Comparison of ENCODE assay signal across 1 cellular context in the genomic region with DNA sequence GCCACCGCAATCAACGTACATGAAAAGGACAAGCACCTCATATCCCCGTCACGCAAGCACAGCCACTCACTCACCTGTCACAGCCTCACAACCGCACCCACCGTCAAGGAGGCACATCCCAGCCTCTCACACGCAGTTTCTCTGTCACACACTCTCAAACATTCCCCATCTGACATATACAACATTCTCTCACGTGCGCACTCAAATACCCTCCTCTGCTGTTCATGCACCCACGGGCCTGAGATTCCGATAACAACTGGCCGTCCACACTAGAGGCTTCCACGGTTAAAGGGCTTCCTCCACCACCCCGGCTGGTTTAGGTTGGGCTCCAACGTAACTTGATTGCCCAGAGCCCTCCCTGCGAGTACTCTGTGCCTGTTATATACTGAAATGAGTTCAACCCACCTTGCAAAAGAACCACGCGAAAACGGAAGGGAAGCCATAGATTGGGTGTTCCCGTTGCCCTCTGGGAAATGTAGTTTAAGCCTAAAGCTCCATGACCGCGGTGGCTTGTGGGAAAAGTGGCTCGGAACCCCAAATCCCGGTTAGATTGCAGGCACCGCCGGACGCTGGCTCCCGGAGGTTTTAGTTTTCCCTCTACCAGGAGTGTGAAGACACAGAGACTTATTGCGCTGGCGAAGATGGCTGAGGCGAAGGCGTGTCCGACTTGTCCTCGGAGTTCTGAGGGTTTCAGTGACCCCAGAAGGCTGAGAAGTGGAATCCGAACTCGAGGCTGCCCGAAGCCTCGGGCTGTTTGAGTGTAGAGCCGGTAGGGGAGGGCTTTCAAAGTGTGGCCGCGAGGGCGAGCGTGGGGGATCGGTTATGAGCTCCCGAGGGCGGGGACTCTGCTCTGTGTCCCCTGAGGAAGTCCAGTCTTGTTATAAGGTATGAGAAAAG.
TF ChIP-seq lines count a peak whose summit lies in the region.

A gene (minus strand): TSS at position 448 of the 897 bp plus-strand sequence. CDS start 5,857 bp downstream, outside the sequence.

TF ChIP-seq in K562, 482 proteins besides CTCF, POLR2A, EP300 and RAD21 (continued from another document and continues in another):
- TF ChIP-seq POLR2AphosphoS5 (IDR thresholded peaks at IDR 0.05; ENCODE audit: control insufficient read depth, insufficient read depth, low read depth, low read length) = 0 out of 2 replicates have a peak, but pooled peaks have one; percentile 62
- peak; percentile 43; the same call in 1 of the 2 replicates for TF ChIP-seq PHF8 (IDR thresholded peaks at IDR 0.05; ENCODE audit: borderline replicate concordance, low read length)
- TF ChIP-seq, protein P1, sequence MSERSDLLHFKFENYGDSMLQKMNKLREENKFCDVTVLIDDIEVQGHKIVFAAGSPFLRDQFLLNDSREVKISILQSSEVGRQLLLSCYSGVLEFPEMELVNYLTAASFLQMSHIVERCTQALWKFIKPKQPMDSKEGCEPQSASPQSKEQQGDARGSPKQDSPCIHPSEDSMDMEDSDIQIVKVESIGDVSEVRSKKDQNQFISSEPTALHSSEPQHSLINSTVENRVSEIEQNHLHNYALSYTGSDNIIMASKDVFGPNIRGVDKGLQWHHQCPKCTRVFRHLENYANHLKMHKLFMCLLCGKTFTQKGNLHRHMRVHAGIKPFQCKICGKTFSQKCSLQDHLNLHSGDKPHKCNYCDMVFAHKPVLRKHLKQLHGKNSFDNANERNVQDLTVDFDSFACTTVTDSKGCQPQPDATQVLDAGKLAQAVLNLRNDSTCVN (CRISPR knock-in tag; IDR thresholded peaks at IDR 0.05) = 0 out of 2 replicates have a peak, but pooled peaks have one; percentile 8
- peak; percentile 48 for TF ChIP-seq CEBPB (tag; IDR thresholded peaks at IDR 0.05)
- TF ChIP-seq, protein P2, sequence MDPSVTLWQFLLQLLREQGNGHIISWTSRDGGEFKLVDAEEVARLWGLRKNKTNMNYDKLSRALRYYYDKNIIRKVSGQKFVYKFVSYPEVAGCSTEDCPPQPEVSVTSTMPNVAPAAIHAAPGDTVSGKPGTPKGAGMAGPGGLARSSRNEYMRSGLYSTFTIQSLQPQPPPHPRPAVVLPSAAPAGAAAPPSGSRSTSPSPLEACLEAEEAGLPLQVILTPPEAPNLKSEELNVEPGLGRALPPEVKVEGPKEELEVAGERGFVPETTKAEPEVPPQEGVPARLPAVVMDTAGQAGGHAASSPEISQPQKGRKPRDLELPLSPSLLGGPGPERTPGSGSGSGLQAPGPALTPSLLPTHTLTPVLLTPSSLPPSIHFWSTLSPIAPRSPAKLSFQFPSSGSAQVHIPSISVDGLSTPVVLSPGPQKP (CRISPR knock-in tag; IDR thresholded peaks at IDR 0.05) = no peak
- no peak for TF ChIP-seq THRAP3 (IDR thresholded peaks at IDR 0.05; ENCODE audit: borderline replicate concordance)
- TF ChIP-seq ZBTB1 (CRISPR knock-in tag; IDR thresholded peaks at IDR 0.05; ENCODE audit: borderline replicate concordance, low read depth) = no peak
- TF ChIP-seq, protein P3, sequence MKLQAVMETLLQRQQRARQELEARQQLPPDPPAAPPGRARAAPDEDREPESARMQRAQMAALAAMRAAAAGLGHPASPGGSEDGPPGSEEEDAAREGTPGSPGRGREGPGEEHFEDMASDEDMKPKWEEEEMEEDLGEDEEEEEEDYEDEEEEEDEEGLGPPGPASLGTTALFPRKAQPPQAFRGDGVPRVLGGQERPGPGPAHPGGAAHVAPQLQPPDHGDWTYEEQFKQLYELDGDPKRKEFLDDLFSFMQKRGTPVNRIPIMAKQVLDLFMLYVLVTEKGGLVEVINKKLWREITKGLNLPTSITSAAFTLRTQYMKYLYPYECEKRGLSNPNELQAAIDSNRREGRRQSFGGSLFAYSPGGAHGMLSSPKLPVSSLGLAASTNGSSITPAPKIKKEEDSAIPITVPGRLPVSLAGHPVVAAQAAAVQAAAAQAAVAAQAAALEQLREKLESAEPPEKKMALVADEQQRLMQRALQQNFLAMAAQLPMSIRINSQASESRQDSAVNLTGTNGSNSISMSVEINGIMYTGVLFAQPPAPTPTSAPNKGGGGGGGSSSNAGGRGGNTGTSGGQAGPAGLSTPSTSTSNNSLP (IDR thresholded peaks at IDR 0.05; ENCODE audit: borderline replicate concordance, low read depth, low read length) = no peak
- no peak for TF ChIP-seq ZNF75A (CRISPR knock-in tag; IDR thresholded peaks at IDR 0.05)
- TF ChIP-seq ZNF143 (CRISPR knock-in tag; IDR thresholded peaks at IDR 0.05) = peak; percentile 86
- TF ChIP-seq, protein P4, sequence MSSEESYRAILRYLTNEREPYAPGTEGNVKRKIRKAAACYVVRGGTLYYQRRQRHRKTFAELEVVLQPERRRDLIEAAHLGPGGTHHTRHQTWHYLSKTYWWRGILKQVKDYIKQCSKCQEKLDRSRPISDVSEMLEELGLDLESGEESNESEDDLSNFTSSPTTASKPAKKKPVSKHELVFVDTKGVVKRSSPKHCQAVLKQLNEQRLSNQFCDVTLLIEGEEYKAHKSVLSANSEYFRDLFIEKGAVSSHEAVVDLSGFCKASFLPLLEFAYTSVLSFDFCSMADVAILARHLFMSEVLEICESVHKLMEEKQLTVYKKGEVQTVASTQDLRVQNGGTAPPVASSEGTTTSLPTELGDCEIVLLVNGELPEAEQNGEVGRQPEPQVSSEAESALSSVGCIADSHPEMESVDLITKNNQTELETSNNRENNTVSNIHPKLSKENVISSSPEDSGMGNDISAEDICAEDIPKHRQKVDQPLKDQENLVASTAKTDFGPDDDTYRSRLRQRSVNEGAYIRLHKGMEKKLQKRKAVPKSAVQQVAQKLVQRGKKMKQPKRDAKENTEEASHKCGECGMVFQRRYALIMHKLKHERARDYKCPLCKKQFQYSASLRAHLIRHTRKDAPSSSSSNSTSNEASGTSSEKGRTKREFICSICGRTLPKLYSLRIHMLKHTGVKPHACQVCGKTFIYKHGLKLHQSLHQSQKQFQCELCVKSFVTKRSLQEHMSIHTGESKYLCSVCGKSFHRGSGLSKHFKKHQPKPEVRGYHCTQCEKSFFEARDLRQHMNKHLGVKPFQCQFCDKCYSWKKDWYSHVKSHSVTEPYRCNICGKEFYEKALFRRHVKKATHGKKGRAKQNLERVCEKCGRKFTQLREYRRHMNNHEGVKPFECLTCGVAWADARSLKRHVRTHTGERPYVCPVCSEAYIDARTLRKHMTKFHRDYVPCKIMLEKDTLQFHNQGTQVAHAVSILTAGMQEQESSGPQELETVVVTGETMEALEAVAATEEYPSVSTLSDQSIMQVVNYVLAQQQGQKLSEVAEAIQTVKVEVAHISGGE (CRISPR knock-in tag; IDR thresholded peaks at IDR 0.05) = peak in 1 of 3 experiments; percentile 85; a peak in 2 of 6 replicates
- TF ChIP-seq HCFC1 (IDR thresholded peaks at IDR 0.05; ENCODE audit: low read depth, low read length) = peak; percentile 91
- 0 out of 2 replicates have a peak, but pooled peaks have one; percentile 22 for TF ChIP-seq ZKSCAN1 (IDR thresholded peaks at IDR 0.05; ENCODE audit: low read depth, low read length)
- no peak for TF ChIP-seq POU5F1 (IDR thresholded peaks at IDR 0.05; ENCODE audit: borderline replicate concordance, low read depth, low read length, partially characterized antibody)
- 0 out of 2 replicates have a peak, but pooled peaks have one; percentile 21 for TF ChIP-seq CTBP1 (IDR thresholded peaks at IDR 0.05; ENCODE audit: borderline replicate concordance)
- peak; percentile 63 to 92 (median 86) for TF ChIP-seq YY1 (IDR thresholded peaks at IDR 0.05; ENCODE audit: borderline replicate concordance in 1 of 3, control insufficient read depth in 1 of 3, extremely low read depth in 1 of 3, insufficient read depth in 3 of 3, insufficient read length in 1 of 3, insufficient replicate concordance in 2 of 3, low read depth in 1 of 3, low read length in 2 of 3)
- TF ChIP-seq, protein P5, sequence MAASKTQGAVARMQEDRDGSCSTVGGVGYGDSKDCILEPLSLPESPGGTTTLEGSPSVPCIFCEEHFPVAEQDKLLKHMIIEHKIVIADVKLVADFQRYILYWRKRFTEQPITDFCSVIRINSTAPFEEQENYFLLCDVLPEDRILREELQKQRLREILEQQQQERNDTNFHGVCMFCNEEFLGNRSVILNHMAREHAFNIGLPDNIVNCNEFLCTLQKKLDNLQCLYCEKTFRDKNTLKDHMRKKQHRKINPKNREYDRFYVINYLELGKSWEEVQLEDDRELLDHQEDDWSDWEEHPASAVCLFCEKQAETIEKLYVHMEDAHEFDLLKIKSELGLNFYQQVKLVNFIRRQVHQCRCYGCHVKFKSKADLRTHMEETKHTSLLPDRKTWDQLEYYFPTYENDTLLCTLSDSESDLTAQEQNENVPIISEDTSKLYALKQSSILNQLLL (CRISPR knock-in tag; IDR thresholded peaks at IDR 0.05; ENCODE audit: borderline replicate concordance) = no peak
- TF ChIP-seq TAF1 (IDR thresholded peaks at IDR 0.05; ENCODE audit: control insufficient read depth, extremely low read depth, insufficient read depth, low read length, severe bottlenecking) = peak; percentile 53
- TF ChIP-seq POLR2H (tag; IDR thresholded peaks at IDR 0.05; ENCODE audit: low read depth) = peak; percentile 68; the same call in 1 of the 2 replicates
- TF ChIP-seq EP400 (IDR thresholded peaks at IDR 0.05) = peak; percentile 67; the same call in 1 of the 2 replicates
- TF ChIP-seq BCOR (IDR thresholded peaks at IDR 0.05) = no peak
- TF ChIP-seq FOXA3 (CRISPR knock-in tag; conservative IDR thresholded peaks at IDR 0.05 in 1 of 2, IDR thresholded peaks at IDR 0.05 in 1 of 2) = no peak
- no peak for TF ChIP-seq CCAR2 (IDR thresholded peaks at IDR 0.05; ENCODE audit: low read depth, low read length)
- no peak for TF ChIP-seq CBFB (CRISPR knock-in tag; IDR thresholded peaks at IDR 0.05)
- no peak for TF ChIP-seq OTX1 (CRISPR knock-in tag; IDR thresholded peaks at IDR 0.05)
- TF ChIP-seq, protein P6, sequence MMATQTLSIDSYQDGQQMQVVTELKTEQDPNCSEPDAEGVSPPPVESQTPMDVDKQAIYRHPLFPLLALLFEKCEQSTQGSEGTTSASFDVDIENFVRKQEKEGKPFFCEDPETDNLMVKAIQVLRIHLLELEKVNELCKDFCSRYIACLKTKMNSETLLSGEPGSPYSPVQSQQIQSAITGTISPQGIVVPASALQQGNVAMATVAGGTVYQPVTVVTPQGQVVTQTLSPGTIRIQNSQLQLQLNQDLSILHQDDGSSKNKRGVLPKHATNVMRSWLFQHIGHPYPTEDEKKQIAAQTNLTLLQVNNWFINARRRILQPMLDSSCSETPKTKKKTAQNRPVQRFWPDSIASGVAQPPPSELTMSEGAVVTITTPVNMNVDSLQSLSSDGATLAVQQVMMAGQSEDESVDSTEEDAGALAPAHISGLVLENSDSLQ (IDR thresholded peaks at IDR 0.05) = peak; percentile 46; the same call in 1 of the 2 replicates
- TF ChIP-seq LCOR (CRISPR knock-in tag; IDR thresholded peaks at IDR 0.05) = peak; percentile 24; the same call in 1 of the 2 replicates
- TF ChIP-seq, protein P7, sequence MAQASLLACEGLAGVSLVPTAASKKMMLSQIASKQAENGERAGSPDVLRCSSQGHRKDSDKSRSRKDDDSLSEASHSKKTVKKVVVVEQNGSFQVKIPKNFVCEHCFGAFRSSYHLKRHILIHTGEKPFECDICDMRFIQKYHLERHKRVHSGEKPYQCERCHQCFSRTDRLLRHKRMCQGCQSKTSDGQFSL (CRISPR knock-in tag; IDR thresholded peaks at IDR 0.05) = no peak
- TF ChIP-seq, protein P7 (tag; IDR thresholded peaks at IDR 0.05) = no peak
- TF ChIP-seq ETV6 (IDR thresholded peaks at IDR 0.05; ENCODE audit: borderline replicate concordance in 1 of 2, low read depth in 2 of 2, low read length in 1 of 2) = no peak
- TF ChIP-seq ETV6 (CRISPR knock-in tag; IDR thresholded peaks at IDR 0.05; ENCODE audit: borderline replicate concordance) = no peak
- TF ChIP-seq ZNF766 (CRISPR knock-in tag; conservative IDR thresholded peaks at IDR 0.05) = peak; percentile 72; the same call in 1 of the 2 replicates
- TF ChIP-seq GATAD2B (IDR thresholded peaks at IDR 0.05; ENCODE audit: borderline replicate concordance) = no peak
- TF ChIP-seq MYBL2 (IDR thresholded peaks at IDR 0.05; ENCODE audit: low read depth) = 0 out of 2 replicates have a peak, but pooled peaks have one; percentile 29
- TF ChIP-seq MYBL2 (CRISPR knock-in tag; IDR thresholded peaks at IDR 0.05; ENCODE audit: borderline replicate concordance) = no peak
- 0 out of 2 replicates have a peak, but pooled peaks have one; percentile 33 for TF ChIP-seq PTBP1 (IDR thresholded peaks at IDR 0.05; ENCODE audit: low read depth, low read length)
- TF ChIP-seq, protein P8, sequence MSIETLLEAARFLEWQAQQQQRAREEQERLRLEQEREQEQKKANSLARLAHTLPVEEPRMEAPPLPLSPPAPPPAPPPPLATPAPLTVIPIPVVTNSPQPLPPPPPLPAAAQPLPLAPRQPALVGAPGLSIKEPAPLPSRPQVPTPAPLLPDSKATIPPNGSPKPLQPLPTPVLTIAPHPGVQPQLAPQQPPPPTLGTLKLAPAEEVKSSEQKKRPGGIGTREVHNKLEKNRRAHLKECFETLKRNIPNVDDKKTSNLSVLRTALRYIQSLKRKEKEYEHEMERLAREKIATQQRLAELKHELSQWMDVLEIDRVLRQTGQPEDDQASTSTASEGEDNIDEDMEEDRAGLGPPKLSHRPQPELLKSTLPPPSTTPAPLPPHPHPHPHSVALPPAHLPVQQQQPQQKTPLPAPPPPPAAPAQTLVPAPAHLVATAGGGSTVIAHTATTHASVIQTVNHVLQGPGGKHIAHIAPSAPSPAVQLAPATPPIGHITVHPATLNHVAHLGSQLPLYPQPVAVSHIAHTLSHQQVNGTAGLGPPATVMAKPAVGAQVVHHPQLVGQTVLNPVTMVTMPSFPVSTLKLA (conservative IDR thresholded peaks at IDR 0.05) = peak; percentile 61 to 67; a peak in 3 of 4 replicates
- TF ChIP-seq NBN (IDR thresholded peaks at IDR 0.05; ENCODE audit: low read depth) = peak; percentile 33; the same call in 1 of the 2 replicates
- TF ChIP-seq GABPB1 (CRISPR knock-in tag; IDR thresholded peaks at IDR 0.05) = peak; percentile 58; the same call in 1 of the 2 replicates
- no peak for TF ChIP-seq FUS (optimal IDR thresholded peaks at IDR 0.05; ENCODE audit: low read depth, low read length)
- no peak for TF ChIP-seq KAT8 (IDR thresholded peaks at IDR 0.05; ENCODE audit: low read depth)
- TF ChIP-seq TCF7L2 (IDR thresholded peaks at IDR 0.05; ENCODE audit: low read depth, low read length) = no peak
